ENCODE assay signal across 1 cellular context in the genomic region with DNA sequence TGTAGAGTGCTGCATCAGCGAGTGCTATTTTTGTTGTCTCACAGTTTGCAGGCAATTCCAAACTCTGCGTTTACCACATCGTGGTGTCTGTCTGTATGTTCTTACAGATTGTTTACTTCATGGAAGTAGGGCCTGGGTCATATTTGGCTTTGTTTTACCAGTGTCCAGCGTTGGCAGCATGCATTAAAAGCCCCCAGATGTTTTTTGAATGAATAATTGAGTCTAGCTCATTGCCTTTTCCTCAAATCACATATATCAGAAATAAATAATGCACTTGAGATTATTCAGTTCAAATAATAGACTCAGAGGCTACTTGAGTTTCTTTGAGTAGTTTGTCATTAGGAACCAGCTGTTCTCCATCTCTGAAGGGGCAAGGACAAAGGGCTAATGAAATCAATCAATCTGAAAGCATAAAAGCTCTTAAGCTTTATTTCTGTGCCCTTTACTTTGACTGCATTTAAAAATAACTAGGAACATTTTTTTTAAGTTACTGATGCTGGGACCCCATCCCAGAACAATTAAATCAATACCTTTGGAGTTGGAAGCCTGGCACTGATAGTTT.
A peak's percentile ranks its signal among the peaks of the same experiment; 100 is the strongest.
TF ChIP-seq lines count a peak whose summit lies in the region.

No MANE protein-coding gene starts in this region.

TF ChIP-seq in IMR-90, 13 proteins besides CTCF, POLR2A, EP300 and RAD21 (continued from another document):
- TF ChIP-seq ELK1 (IDR thresholded peaks at IDR 0.05; ENCODE audit: borderline replicate concordance, low read depth, low read length) = no peak
- no peak for TF ChIP-seq NFE2L2 (IDR thresholded peaks at IDR 0.05; ENCODE audit: low read depth, low read length)
- no peak for TF ChIP-seq USF2 (IDR thresholded peaks at IDR 0.05; ENCODE audit: low read depth, low read length)
- TF ChIP-seq MAFK (IDR thresholded peaks at IDR 0.05; ENCODE audit: low read depth, low read length) = peak; percentile 21; the same call in 1 of the 2 replicates
- TF ChIP-seq CEBPB (IDR thresholded peaks at IDR 0.05; ENCODE audit: low read depth, low read length) = no peak
- TF ChIP-seq RCOR1 (IDR thresholded peaks at IDR 0.05; ENCODE audit: insufficient replicate concordance, low read length) = no peak
